ENCODE assay signal across 17 cellular contexts in the genomic region with DNA sequence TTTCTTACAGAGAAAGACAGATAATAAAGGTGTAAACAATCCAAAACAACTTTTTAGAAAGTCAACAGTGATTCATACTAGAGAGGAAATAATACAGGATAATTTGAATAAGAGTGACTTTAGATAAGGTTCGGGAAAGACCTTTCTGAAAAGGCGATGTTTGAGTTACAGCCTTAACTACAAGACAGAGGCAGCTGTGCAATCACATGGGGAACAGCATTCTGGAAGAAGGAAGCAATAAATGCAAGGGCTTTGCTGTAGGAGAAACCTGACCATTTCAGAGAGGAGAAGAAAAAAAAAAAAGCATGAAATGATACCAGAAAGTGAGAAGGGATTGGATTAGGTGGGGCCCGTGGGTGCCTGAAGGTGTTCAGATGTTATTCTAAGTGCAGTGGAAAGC.
DNase-seq lines count a peak whose midpoint lies in the region; ATAC-seq and TF ChIP-seq lines count a peak whose summit lies in the region.
"Had no signal": no experiment of that assay in that cellular context is flagged by ENCODE, and none has a peak within 500 bp of the region (broad histone marks: within the 10 kb centered on the region; RNA-seq: fewer than 3 reads in every experiment).

No MANE protein-coding gene starts in this region.

- no peak for TF ChIP-seq CTCF in colonic mucosa (IDR thresholded peaks at IDR 0.05)
- TF ChIP-seq CTCF in neural progenitor cell (IDR thresholded peaks at IDR 0.05): no peak
- TF ChIP-seq CTCF in brain microvascular endothelial cell (IDR thresholded peaks at IDR 0.05; ENCODE audit: low read depth, low read length, missing control alignments): no peak

- DNase-seq in DMS53 (lab: John Stamatoyannopoulos, UW): peak; percentile 42
- peak; percentile 54 for DNase-seq in NCI-H146 treated with DMSO at 0.1 percent for 48 hours (lab: John Stamatoyannopoulos, UW; ENCODE audit: unreplicated experiment)
- DNase-seq in colonic mucosa: peak; percentile 44
- DNase-seq in neural progenitor cell (ENCODE audit: low spot score): no peak
- no peak for DNase-seq in brain microvascular endothelial cell
- no peak for DNase-seq in CD8-positive, alpha-beta memory T cell
- DNase-seq in activated CD4-positive, alpha-beta memory T cell treated with anti-CD3 and anti-CD28 coated beads, Interleukin-2, amount 10 ng/mL, durations not matched to agents 7 days and 5 days: no peak
- DNase-seq: 8988T; Calu3; CD4-positive, CD25-positive, alpha-beta regulatory T cell; DMS 273 treated with DMSO at 0.1 percent for 48 hours; DND-41; GDM1; H7 had no signal

- H3K9me3 ChIP-seq in colonic mucosa: no peaks in the 10 kb centered on the region
- H3K9me3 ChIP-seq in neural progenitor cell (ENCODE audit: low read depth): no peaks in the 10 kb centered on the region
- no peaks in the 10 kb centered on the region for H3K9me3 ChIP-seq in CD8-positive, alpha-beta memory T cell (ENCODE audit: low read length)

- no peaks in the 10 kb centered on the region for H3K27me3 Mint-ChIP-seq in neural progenitor cell (ENCODE audit: insufficient read depth, low read depth)
- H3K27me3 Mint-ChIP-seq in CD8-positive, alpha-beta memory T cell: peaks cover 0 to 10% of the 10 kb centered on the region in 2 donors
- H3K27me3 Mint-ChIP-seq in activated CD4-positive, alpha-beta memory T cell treated with anti-CD3 and anti-CD28 coated beads, Interleukin-2, amount 10 ng/mL, durations not matched to agents 7 days and 5 days: no peaks in the 10 kb centered on the region

- peaks cover 22% of the 10 kb centered on the region for H3K4me1 Mint-ChIP-seq in neural progenitor cell
- H3K4me1 Mint-ChIP-seq in CD8-positive, alpha-beta memory T cell: no peaks in the 10 kb centered on the region
- H3K4me1 Mint-ChIP-seq in activated CD4-positive, alpha-beta memory T cell treated with anti-CD3 and anti-CD28 coated beads, Interleukin-2, amount 10 ng/mL, durations not matched to agents 7 days and 5 days: no peaks in the 10 kb centered on the region
- H3K4me1 Mint-ChIP-seq: CD4-positive, CD25-positive, alpha-beta regulatory T cell had no signal

- in situ Hi-C loops in brain microvascular endothelial cell (cut with HindIII; ENCODE audit: low pct_ligation_motif_present, low sequenced_read_pairs): no loop called here

- no peaks in the 10 kb centered on the region for H3K79me2 ChIP-seq in neural progenitor cell (ENCODE audit: low read depth)

- H3K27ac Mint-ChIP-seq in neural progenitor cell: peak overlapping the region; percentile 0
- no peak overlapping the region for H3K27ac Mint-ChIP-seq in CD8-positive, alpha-beta memory T cell
- H3K27ac Mint-ChIP-seq in activated CD4-positive, alpha-beta memory T cell treated with anti-CD3 and anti-CD28 coated beads, Interleukin-2, amount 10 ng/mL, durations not matched to agents 7 days and 5 days: no peak overlapping the region
- H3K27ac Mint-ChIP-seq: CD4-positive, CD25-positive, alpha-beta regulatory T cell had no signal

- H3K4me3 ChIP-seq in colonic mucosa (no peak overlapping the region), neural progenitor cell (no peak overlapping the region), brain microvascular endothelial cell (ENCODE audit: low read depth, low read length) (no peak overlapping the region)
- no peak overlapping the region for H3K4me3 ChIP-seq in CD8-positive, alpha-beta memory T cell (ENCODE audit: low read length)
- H3K4me3 ChIP-seq: BLaER1 treated with 17β-estradiol and CSF1 and Interleukin-3, amounts not matched to agents 10 nM and 100 nM had no signal

- H3K27me3 ChIP-seq in colonic mucosa (no peaks in the 10 kb centered on the region), neural progenitor cell (no peaks in the 10 kb centered on the region), brain microvascular endothelial cell (replicated peaks) (no peaks in the 10 kb centered on the region)
- no peaks in the 10 kb centered on the region for H3K27me3 ChIP-seq in CD8-positive, alpha-beta memory T cell (ENCODE audit: insufficient read depth, low read length, poor library complexity, severe bottlenecking)
- H3K27me3 ChIP-seq: BLaER1 treated with 17β-estradiol and CSF1 and Interleukin-3, amounts not matched to agents 10 nM and 100 nM had no signal

- peaks cover 11% of the 10 kb centered on the region for H3K9me3 Mint-ChIP-seq in neural progenitor cell
- H3K9me3 Mint-ChIP-seq in CD8-positive, alpha-beta memory T cell: peaks cover 0 to 5% (median 2%) of the 10 kb centered on the region in 5 donors
- H3K9me3 Mint-ChIP-seq in activated CD4-positive, alpha-beta memory T cell treated with anti-CD3 and anti-CD28 coated beads, Interleukin-2, amount 10 ng/mL, durations not matched to agents 7 days and 5 days: no peaks in the 10 kb centered on the region

- no peak overlapping the region for H3K4me3 Mint-ChIP-seq in neural progenitor cell
- H3K4me3 Mint-ChIP-seq in CD8-positive, alpha-beta memory T cell: no peak overlapping the region
- no peak overlapping the region for H3K4me3 Mint-ChIP-seq in activated CD4-positive, alpha-beta memory T cell treated with anti-CD3 and anti-CD28 coated beads, Interleukin-2, amount 10 ng/mL, durations not matched to agents 7 days and 5 days
- H3K4me3 Mint-ChIP-seq: CD4-positive, CD25-positive, alpha-beta regulatory T cell had no signal

- no peaks in the 10 kb centered on the region for H4K20me1 ChIP-seq in neural progenitor cell (ENCODE audit: low read depth)
- H4K20me1 ChIP-seq: BLaER1 treated with 17β-estradiol and CSF1 and Interleukin-3, amounts not matched to agents 10 nM and 100 nM had no signal

- intact Hi-C loops in colonic mucosa (cut with DNase I): no loop called here

- no peak overlapping the region for H3K9ac ChIP-seq in colonic mucosa (ENCODE audit: low read depth in 2 of 2, low read length in 2 of 2)
- H3K9ac ChIP-seq in neural progenitor cell: no peak overlapping the region
- H3K9ac ChIP-seq: BLaER1 treated with 17β-estradiol and CSF1 and Interleukin-3, amounts not matched to agents 10 nM and 100 nM had no signal

- H3F3A ChIP-seq in neural progenitor cell (ENCODE audit: low read depth): no peaks in the 10 kb centered on the region

- H3K36me3 ChIP-seq in colonic mucosa (no peaks in the 10 kb centered on the region), neural progenitor cell (no peaks in the 10 kb centered on the region), brain microvascular endothelial cell (replicated peaks) (no peaks in the 10 kb centered on the region)
- no peaks in the 10 kb centered on the region for H3K36me3 ChIP-seq in CD8-positive, alpha-beta memory T cell (ENCODE audit: insufficient read depth, low read length)
- H3K36me3 ChIP-seq: BLaER1 treated with 17β-estradiol and CSF1 and Interleukin-3, amounts not matched to agents 10 nM and 100 nM had no signal

- no peak for ATAC-seq in GM18498 (IDR thresholded peaks at IDR 0.05; ENCODE audit: unreplicated experiment)

- peaks cover 3% of the 10 kb centered on the region for H3K36me3 Mint-ChIP-seq in neural progenitor cell
- H3K36me3 Mint-ChIP-seq in CD8-positive, alpha-beta memory T cell: no peaks in the 10 kb centered on the region
- no peaks in the 10 kb centered on the region for H3K36me3 Mint-ChIP-seq in activated CD4-positive, alpha-beta memory T cell treated with anti-CD3 and anti-CD28 coated beads, Interleukin-2, amount 10 ng/mL, durations not matched to agents 7 days and 5 days (ENCODE audit: low read depth)
- H3K36me3 Mint-ChIP-seq: CD4-positive, CD25-positive, alpha-beta regulatory T cell had no signal

- H3K4me2 ChIP-seq in neural progenitor cell: no peak overlapping the region
- H3K4me2 ChIP-seq: BLaER1 treated with 17β-estradiol and CSF1 and Interleukin-3, amounts not matched to agents 10 nM and 100 nM had no signal

- H2AFZ ChIP-seq in neural progenitor cell (replicated peaks): no peak overlapping the region

- H3K27ac ChIP-seq in colonic mucosa (peak overlapping the region; percentile 30), neural progenitor cell (no peak overlapping the region), brain microvascular endothelial cell (no peak overlapping the region)
- no peak overlapping the region for H3K27ac ChIP-seq in CD8-positive, alpha-beta memory T cell (ENCODE audit: low read depth, low read length)
- H3K27ac ChIP-seq: BLaER1 treated with 17β-estradiol and CSF1 and Interleukin-3, amounts not matched to agents 10 nM and 100 nM; HL-60 had no signal

- CTCF ChIA-PET in CD8-positive, alpha-beta memory T cell (lab: Charles Lee): no interaction called here
- CTCF ChIA-PET in activated CD4-positive, alpha-beta memory T cell treated with anti-CD3 and anti-CD28 coated beads, Interleukin-2, amount 10 ng/mL, durations not matched to agents 7 days and 5 days (lab: Charles Lee): no interaction called here

- H3K4me1 ChIP-seq in colonic mucosa (no peaks in the 10 kb centered on the region), neural progenitor cell (peaks cover 11% of the 10 kb centered on the region)
- H3K4me1 ChIP-seq in CD8-positive, alpha-beta memory T cell (ENCODE audit: insufficient read depth, low read length): no peaks in the 10 kb centered on the region
- H3K4me1 ChIP-seq: BLaER1 treated with 17β-estradiol and CSF1 and Interleukin-3, amounts not matched to agents 10 nM and 100 nM had no signal

- POLR2A ChIA-PET in CD8-positive, alpha-beta memory T cell (lab: Charles Lee): no interaction called here
- POLR2A ChIA-PET in activated CD4-positive, alpha-beta memory T cell treated with anti-CD3 and anti-CD28 coated beads, Interleukin-2, amount 10 ng/mL, durations not matched to agents 7 days and 5 days (lab: Charles Lee): interaction anchor here (0.6 kb wide), 1 partner anchor 193 kb away, joined by 3 read pairs; no protein-coding TSS in a partner anchor

Comparison
In these comparisons a context has a peak if more than half of its experiments do, and no peak if none do; other contexts are left out.
1. DNase-seq: peak in DMS53 (single experiment), NCI-H146 treated with DMSO at 0.1 percent for 48 hours (single experiment) and colonic mucosa (single experiment); none in neural progenitor cell (single experiment), brain microvascular endothelial cell (single experiment), CD8-positive, alpha-beta memory T cell (0 of 5) and activated CD4-positive, alpha-beta memory T cell treated with anti-CD3 and anti-CD28 coated beads, Interleukin-2, amount 10 ng/mL, durations not matched to agents 7 days and 5 days (single experiment).